ENCODE assay signal across 12 cellular contexts in genomic region chr10:69446650-69447151, GRCh38. TPM values are rescaled to one million over a fixed set of nuclear protein-coding genes. Genes with fewer than 3 reads are reported as not detected.
DNase-seq lines count a peak whose midpoint lies in the region; ATAC-seq and TF ChIP-seq lines count a peak whose summit lies in the region.
"Had no signal": no experiment of that assay in that cellular context is flagged by ENCODE, and none has a peak within 500 bp of the region (broad histone marks: within the 10 kb centered on the region; RNA-seq: fewer than 3 reads in every experiment).

No MANE protein-coding gene starts in this region.

- H3K27me3 Mint-ChIP-seq in stimulated activated naive CD8-positive, alpha-beta T cell treated with anti-CD3 and anti-CD28 coated beads, Interleukin-15, amount 100 ng/mL, for 72 hours = peaks cover 3% of the 10 kb centered on the region
- no peaks in the 10 kb centered on the region for H3K27me3 Mint-ChIP-seq in chondrocyte (ENCODE audit: low read depth)

- H3K4me3 ChIP-seq in RWPE2 (ENCODE audit: severe bottlenecking) (no peak overlapping the region), fibroblast of mammary gland (ENCODE audit: control insufficient read depth, low read depth, low read length) (no peak overlapping the region), sigmoid colon (no peak overlapping the region), aorta (ENCODE audit: low read length in 2 of 2) (no peak overlapping the region)
- H3K4me3 ChIP-seq: SK-N-MC had no signal

- H3K4me3 Mint-ChIP-seq in stimulated activated naive CD8-positive, alpha-beta T cell treated with anti-CD3 and anti-CD28 coated beads, Interleukin-15, amount 100 ng/mL, for 72 hours = no peak overlapping the region
- no peak overlapping the region for H3K4me3 Mint-ChIP-seq in chondrocyte (ENCODE audit: unreplicated experiment)
- H3K4me3 Mint-ChIP-seq: nephron had no signal

- intact Hi-C loops in sigmoid colon (cut with DNase I) = loop anchor here (5.0 kb wide), 1 partner anchor 56 kb away; no protein-coding TSS in a partner anchor
- intact Hi-C loops in aorta (cut with DNase I) = no loop called here

- H3K27me3 ChIP-seq in RWPE2 (ENCODE audit: insufficient read depth, poor library complexity, severe bottlenecking) (no peaks in the 10 kb centered on the region), sigmoid colon (no peaks in the 10 kb centered on the region), aorta (ENCODE audit: control insufficient read depth in 1 of 2, insufficient read depth in 2 of 2, low read length in 1 of 2) (no peaks in the 10 kb centered on the region)

- H3K36me3 ChIP-seq in RWPE2 (ENCODE audit: low read depth) (no peaks in the 10 kb centered on the region), sigmoid colon (no peaks in the 10 kb centered on the region), aorta (ENCODE audit: control insufficient read depth in 1 of 2, insufficient read depth in 2 of 2, low read length in 1 of 2) (no peaks in the 10 kb centered on the region)

- DNase-seq in ELR (ENCODE audit: low read depth) (peak; percentile 94), RWPE2 (ENCODE audit: low spot score) (no peak), fibroblast of mammary gland (ENCODE audit: low read depth) (peak; percentile 80), sigmoid colon (peak; percentile 42), chondrocyte (ENCODE audit: low spot score) (no peak), aorta (no peak)
- DNase-seq in stimulated activated naive CD8-positive, alpha-beta T cell treated with anti-CD3 and anti-CD28 coated beads, Interleukin-15, amount 100 ng/mL, for 72 hours = no peak
- DNase-seq: NCI-H1436 treated with DMSO at 0.1 percent for 48 hours had no signal

- no peak overlapping the region for H3K27ac Mint-ChIP-seq in stimulated activated naive CD8-positive, alpha-beta T cell treated with anti-CD3 and anti-CD28 coated beads, Interleukin-15, amount 100 ng/mL, for 72 hours
- H3K27ac Mint-ChIP-seq in chondrocyte (ENCODE audit: unreplicated experiment) = no peak overlapping the region
- H3K27ac Mint-ChIP-seq: activated T-helper 2 cell treated with anti-CD3 and anti-CD28 coated beads, Interferon-gamma antibody, Interleukin-2, Interleukin-4, amounts not matched to agents 10 μg/mL and 5 μg/mL and 100 μg/mL, durations not matched to agents 14 hours and 24 hours and 36 hours; nephron had no signal

- TF ChIP-seq POLR2A in sigmoid colon (IDR thresholded peaks at IDR 0.05) = no peak

- no peak for TF ChIP-seq EP300 in sigmoid colon (IDR thresholded peaks at IDR 0.05)

- H3K9me3 ChIP-seq in RWPE2 (ENCODE audit: severe bottlenecking) (no peaks in the 10 kb centered on the region), sigmoid colon (no peaks in the 10 kb centered on the region), aorta (ENCODE audit: control insufficient read depth, low read length) (no peaks in the 10 kb centered on the region)

- ATAC-seq in RWPE2 (ENCODE audit: low read depth) (peak; percentile 83), HG03025 (IDR thresholded peaks at IDR 0.05; ENCODE audit: low FRiP score, unreplicated experiment) (no peak), aorta (ENCODE audit: low FRiP score) (no peak)
- no peak for ATAC-seq in stimulated activated naive CD8-positive, alpha-beta T cell treated with anti-CD3 and anti-CD28 coated beads, Interleukin-15, amount 100 ng/mL, for 72 hours

- H3K4me1 ChIP-seq in RWPE2 (ENCODE audit: insufficient read depth, poor library complexity, severe bottlenecking) = peaks cover 32% of the 10 kb centered on the region
- peaks cover 0 to 35% (median 30%) of the 10 kb centered on the region in 4 donors for H3K4me1 ChIP-seq in sigmoid colon
- no peaks in the 10 kb centered on the region for H3K4me1 ChIP-seq in aorta (ENCODE audit: control insufficient read depth in 1 of 2, insufficient read depth in 2 of 2, low read length in 2 of 2)

- H3K27ac ChIP-seq in RWPE2 (ENCODE audit: poor library complexity, severe bottlenecking) (peak overlapping the region; percentile 90), sigmoid colon (peak overlapping the region; percentile 43 to 93 (median 50)), aorta (ENCODE audit: low read depth in 1 of 2, low read length in 2 of 2) (no peak overlapping the region)
- H3K27ac ChIP-seq: SK-N-MC had no signal

- peaks cover 1% of the 10 kb centered on the region for H3K36me3 Mint-ChIP-seq in chondrocyte (ENCODE audit: low read depth)

- TF ChIP-seq CTCF in RWPE2 (IDR thresholded peaks at IDR 0.05; ENCODE audit: poor library complexity, severe bottlenecking) = no peak
- TF ChIP-seq CTCF in fibroblast of mammary gland (conservative IDR thresholded peaks at IDR 0.05; ENCODE audit: control insufficient read depth, insufficient read depth, low read depth, low read length) = no peak
- TF ChIP-seq CTCF in sigmoid colon (IDR thresholded peaks at IDR 0.05) = no peak
- TF ChIP-seq CTCF in chondrocyte (IDR thresholded peaks at IDR 0.05) = no peak

- 29 to 43% methylated on average over 3 of the region's 3 CpGs for WGBS in sigmoid colon, 2 donors
- WGBS in aorta, 2 donors = 65 to 67% methylated on average over 3 of the region's 3 CpGs

- H3K4me1 Mint-ChIP-seq in stimulated activated naive CD8-positive, alpha-beta T cell treated with anti-CD3 and anti-CD28 coated beads, Interleukin-15, amount 100 ng/mL, for 72 hours = peaks cover 18% of the 10 kb centered on the region
- H3K4me1 Mint-ChIP-seq in chondrocyte (ENCODE audit: low read depth) = peaks cover 16% of the 10 kb centered on the region

- no peaks in the 10 kb centered on the region for H3K9me3 Mint-ChIP-seq in stimulated activated naive CD8-positive, alpha-beta T cell treated with anti-CD3 and anti-CD28 coated beads, Interleukin-15, amount 100 ng/mL, for 72 hours
- no peaks in the 10 kb centered on the region for H3K9me3 Mint-ChIP-seq in chondrocyte (ENCODE audit: low read depth)
- H3K9me3 Mint-ChIP-seq: activated T-helper 2 cell treated with anti-CD3 and anti-CD28 coated beads, Interferon-gamma antibody, Interleukin-2, Interleukin-4, amounts not matched to agents 10 μg/mL and 5 μg/mL and 100 μg/mL, durations not matched to agents 14 hours and 24 hours and 36 hours; nephron had no signal

RNA-seq across cellular contexts. Expression of gene TSPAN15, which starts 4.6 kb away (rescaled TPM):
- 10 to 100 TPM; 55.4 to 76.4 (median 67.4) TPM for total RNA-seq in sigmoid colon
- 100 to 1,000 TPM in 1 of 3 donors, 10 to 100 TPM in 2; 43.0 to 100 (median 70.9) TPM for polyA plus RNA-seq in sigmoid colon
- total RNA-seq in chondrocyte = 1.7 to 11.1 TPM (median 8.9 TPM) in 3 replicates
- 10 to 100 TPM; 12.8 to 16.8 TPM for total RNA-seq in aorta
- 10 to 100 TPM in 1 of 2 donors, 1 to 10 TPM in 1; 1.8 to 10.3 TPM for polyA plus RNA-seq in aorta

RNA-seq across cellular contexts. Expression of gene TACR2, which starts 30.0 kb away (rescaled TPM):
- 100 to 1,000 TPM; 161 to 184 (median 170) TPM for total RNA-seq in sigmoid colon
- 10 to 100 TPM in 1 of 3 donors, 1 to 10 TPM in 1, not detected in 1; 6.0 to 14.4 TPM for polyA plus RNA-seq in sigmoid colon
- not detected in 3 replicates for total RNA-seq in chondrocyte
- total RNA-seq in aorta = under 1 TPM in 1 of 2 donors, not detected in 1; 0.49 TPM
- 1 to 10 TPM in 1 of 2 donors, under 1 TPM in 1; 0.31 to 2.5 TPM for polyA plus RNA-seq in aorta
- total RNA-seq: activated T-helper 2 cell treated with anti-CD3 and anti-CD28 coated beads, Interferon-gamma antibody, Interleukin-2, Interleukin-4, amounts not matched to agents 10 μg/mL and 5 μg/mL and 100 μg/mL, durations not matched to agents 14 hours and 24 hours and 36 hours had no signal

Comparison
In these comparisons a context has a peak if more than half of its experiments do, and no peak if none do; other contexts are left out.
1. DNase-seq: peak in ELR (single experiment), fibroblast of mammary gland (single experiment) and sigmoid colon (single experiment); none in RWPE2 (single experiment), stimulated activated naive CD8-positive, alpha-beta T cell treated with anti-CD3 and anti-CD28 coated beads, Interleukin-15, amount 100 ng/mL, for 72 hours (0 of 2), chondrocyte (single experiment) and aorta (0 of 2).
2. H3K27ac ChIP-seq: peak in RWPE2 (single experiment) and sigmoid colon (4 of 4); none in aorta (0 of 2).
3. RNA of gene TACR2, which starts 30.0 kb away (total RNA-seq): 161 to 184 TPM in sigmoid colon; 0.49 TPM in aorta and not detected in chondrocyte; every median in the first group is over 100 times any median in the second.